ENCODE assay signal across 9 cellular contexts in the genomic region with DNA sequence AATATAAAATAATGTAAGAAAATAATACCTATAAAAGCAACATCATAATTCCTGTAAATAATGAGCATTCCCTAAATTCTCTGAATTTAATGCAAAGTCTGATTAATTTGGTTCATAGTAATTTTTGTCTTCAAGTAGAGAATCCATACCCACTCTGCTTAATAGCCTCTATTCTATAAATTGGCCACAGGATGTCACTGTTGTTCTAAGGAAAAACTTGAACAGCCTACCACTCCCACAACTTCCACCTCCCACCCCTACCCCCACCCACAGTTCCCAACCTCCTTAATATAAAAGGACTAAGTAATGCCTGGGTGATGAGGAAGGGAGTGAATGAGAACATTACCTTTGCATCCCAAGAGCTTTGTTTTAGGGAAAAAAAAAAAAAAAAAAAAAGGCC. TPM values are rescaled to one million over a fixed set of nuclear protein-coding genes. Genes with fewer than 3 reads are reported as not detected.
DNase-seq lines count a peak whose midpoint lies in the region; ATAC-seq, FAIRE-seq and TF ChIP-seq lines count a peak whose summit lies in the region.
"Had no signal": no experiment of that assay in that cellular context is flagged by ENCODE, and none has a peak within 500 bp of the region (broad histone marks: within the 10 kb centered on the region; RNA-seq: fewer than 3 reads in every experiment).

No MANE protein-coding gene starts in this region.

- TF ChIP-seq CTCF in Peyer's patch (IDR thresholded peaks at IDR 0.05) (peak in 4 of 6 experiments; percentile 35 to 51 (median 43)), foreskin keratinocyte (conservative IDR thresholded peaks at IDR 0.05) (peak; percentile 64)

- intact Hi-C loops in aorta (cut with DNase I) = no loop called here

- no peak overlapping the region for H3K27ac ChIP-seq in Peyer's patch
- no peak overlapping the region for H3K27ac ChIP-seq in foreskin keratinocyte
- H3K27ac ChIP-seq in aorta (ENCODE audit: low read depth in 1 of 2, low read length in 2 of 2) = no peak overlapping the region

- H3K4me3 ChIP-seq in Peyer's patch (no peak overlapping the region), aorta (ENCODE audit: low read length in 2 of 2) (no peak overlapping the region)
- H3K4me3 ChIP-seq: lung had no signal

- no peak for TF ChIP-seq POLR2A in Peyer's patch (IDR thresholded peaks at IDR 0.05)

- ATAC-seq in foreskin keratinocyte (peak; percentile 53), HG03457 (IDR thresholded peaks at IDR 0.05; ENCODE audit: unreplicated experiment) (no peak), aorta (ENCODE audit: low FRiP score) (no peak)

- DNase-seq in COLO829 (ENCODE audit: low spot score) = peak; percentile 33
- peak; percentile 19 for DNase-seq in HTR-8/SVneo (ENCODE audit: insufficient read length, low spot score)
- no peak for DNase-seq in Peyer's patch
- no peak for DNase-seq in foreskin keratinocyte
- DNase-seq in stromal cell of bone marrow (ENCODE audit: low read depth) = peak; percentile 32
- no peak for DNase-seq in aorta
- no peak for DNase-seq in epidermal melanocyte (ENCODE audit: insufficient read length, low spot score)

- H3K9me3 ChIP-seq in Peyer's patch = no peaks in the 10 kb centered on the region
- H3K9me3 ChIP-seq in aorta (ENCODE audit: control insufficient read depth, low read length) = no peaks in the 10 kb centered on the region

- no peaks in the 10 kb centered on the region for H3K27me3 ChIP-seq in Peyer's patch
- H3K27me3 ChIP-seq in foreskin keratinocyte = peaks cover 11% of the 10 kb centered on the region
- H3K27me3 ChIP-seq in aorta (ENCODE audit: control insufficient read depth in 1 of 2, insufficient read depth in 2 of 2, low read length in 1 of 2) = no peaks in the 10 kb centered on the region

- H3K4me1 ChIP-seq in Peyer's patch (no peaks in the 10 kb centered on the region), foreskin keratinocyte (no peaks in the 10 kb centered on the region), aorta (ENCODE audit: control insufficient read depth in 1 of 2, insufficient read depth in 2 of 2, low read length in 2 of 2) (no peaks in the 10 kb centered on the region)

- no peak for FAIRE-seq in HTR-8/SVneo (lab: Jason Lieb, UNC)

- H3K36me3 ChIP-seq in Peyer's patch (no peaks in the 10 kb centered on the region), aorta (ENCODE audit: control insufficient read depth in 1 of 2, insufficient read depth in 2 of 2, low read length in 1 of 2) (no peaks in the 10 kb centered on the region)

RNA-seq across cellular contexts. Expression of a gene that starts 27.2 kb away (rescaled TPM):
- total RNA-seq in Peyer's patch (1 to 10 TPM in 3 of 4 donors, not detected in 1; 3.9 to 8.3 (median 4.6) TPM), foreskin keratinocyte (4.9 and 5.6 TPM in 2 replicates), aorta (10 to 100 TPM in 1 of 2 donors, 1 to 10 TPM in 1; 7.3 to 10.6 TPM)
- polyA plus RNA-seq in foreskin keratinocyte (3.7 and 3.9 TPM in 2 replicates), aorta (10 to 100 TPM in 1 of 2 donors, 1 to 10 TPM in 1; 1.3 to 12.6 TPM)

RNA-seq across cellular contexts. Expression of a gene that starts 57.4 kb away (rescaled TPM):
- total RNA-seq in Peyer's patch (under 1 TPM in 1 of 4 donors, not detected in 3; 0.67 TPM), foreskin keratinocyte (0.17 and 0.18 TPM in 2 replicates), aorta (under 1 TPM; 0.81 to 0.87 TPM)
- polyA plus RNA-seq in foreskin keratinocyte (0.19 and 0.20 TPM in 2 replicates), aorta (under 1 TPM; 0.25 to 0.61 TPM)

Comparison
In these comparisons a context has a peak if more than half of its experiments do, and no peak if none do; other contexts are left out.
1. DNase-seq: peak in COLO829 (single experiment), HTR-8/SVneo (single experiment) and stromal cell of bone marrow (single experiment); none in Peyer's patch (0 of 3), foreskin keratinocyte (0 of 2), aorta (0 of 2) and epidermal melanocyte (single experiment).